Comparison of ENCODE assay signal across 11 cellular contexts in the genomic region with DNA sequence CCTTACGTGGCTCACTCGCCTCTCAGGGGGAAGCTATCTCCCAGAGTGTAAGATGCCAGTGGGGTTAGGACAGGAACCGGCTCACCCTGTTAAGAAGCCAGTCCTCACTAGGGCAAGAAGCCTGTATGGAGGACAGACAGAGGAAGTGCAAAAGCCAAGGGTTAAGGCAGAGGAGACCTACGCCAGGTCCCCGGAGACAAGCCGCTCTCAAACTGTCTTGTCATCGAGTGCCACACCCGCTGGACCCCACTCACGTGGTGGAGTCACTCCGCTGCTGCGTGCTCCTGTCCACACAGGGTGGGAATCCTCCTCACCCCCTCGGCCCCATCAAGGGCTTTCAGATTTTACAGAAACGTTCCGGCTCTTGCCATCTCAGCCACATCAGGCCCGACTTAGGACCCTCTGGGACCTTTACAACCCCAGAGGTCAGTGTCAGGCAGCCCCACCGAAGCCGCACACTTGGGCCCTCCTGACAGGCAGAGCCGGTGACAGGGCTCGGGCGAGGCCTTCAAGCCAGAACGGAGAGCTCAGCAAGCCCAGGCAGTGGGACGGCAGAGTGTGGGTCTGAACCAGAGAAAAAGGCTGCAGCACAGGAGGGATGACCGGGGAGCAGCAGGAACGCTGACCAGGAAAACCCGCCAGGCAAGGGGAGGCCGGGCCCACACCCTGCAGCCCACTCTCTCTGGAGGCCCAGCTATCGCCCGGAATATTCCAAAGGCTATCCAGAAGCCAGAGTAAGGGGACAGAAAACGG.
A peak's percentile ranks its signal among the peaks of the same experiment; 100 is the strongest.
DNase-seq lines count a peak whose midpoint lies in the region; ATAC-seq and TF ChIP-seq lines count a peak whose summit lies in the region.
"Had no signal": no experiment of that assay in that cellular context is flagged by ENCODE, and none has a peak within 500 bp of the region (broad histone marks: within the 10 kb centered on the region; RNA-seq: fewer than 3 reads in every experiment).

No MANE protein-coding gene starts in this region.

- H3K4me1 Mint-ChIP-seq in naive thymus-derived CD4-positive, alpha-beta T cell: peaks cover 3 to 20% (median 9%) of the 10 kb centered on the region in 7 donors

- H3K9me3 Mint-ChIP-seq in naive thymus-derived CD4-positive, alpha-beta T cell: peaks cover 0 to 4% (median 0%) of the 10 kb centered on the region in 11 donors
- H3K9me3 Mint-ChIP-seq: IgD-negative memory B cell; natural killer cell; T-helper 2 cell treated with Interferon-gamma antibody and Interleukin-4, amounts not matched to agents 5 μg/mL and 100 μg/mL, for 36 hours had no signal

- H4K20me1 ChIP-seq in OCI-LY7 (ENCODE audit: insufficient read depth, low read length): no peaks in the 10 kb centered on the region

- no peak overlapping the region for H2AFZ ChIP-seq in OCI-LY7 (ENCODE audit: low read length)

- no peaks in the 10 kb centered on the region for H3K27me3 Mint-ChIP-seq in naive thymus-derived CD4-positive, alpha-beta T cell
- H3K27me3 Mint-ChIP-seq: IgD-negative memory B cell had no signal

- TF ChIP-seq CTCF in OCI-LY7 (conservative IDR thresholded peaks at IDR 0.05; ENCODE audit: low read length): no peak

- H3K4me1 ChIP-seq in OCI-LY7 (ENCODE audit: insufficient read depth, low read length, poor library complexity, severe bottlenecking): peaks cover 35% of the 10 kb centered on the region
- peaks cover 8 to 21% of the 10 kb centered on the region in 2 donors for H3K4me1 ChIP-seq in esophagus (ENCODE audit: control insufficient read depth in 2 of 2, insufficient read depth in 2 of 2, low read length in 1 of 2)
- peaks cover 5 to 6% of the 10 kb centered on the region in 2 donors for H3K4me1 ChIP-seq in mucosa of rectum (ENCODE audit: control insufficient read depth in 2 of 2, insufficient read depth in 2 of 2, low read length in 2 of 2)
- H3K4me1 ChIP-seq in thymus (ENCODE audit: control insufficient read depth, insufficient read depth, low read length): no peaks in the 10 kb centered on the region
- no peaks in the 10 kb centered on the region for H3K4me1 ChIP-seq in naive thymus-derived CD4-positive, alpha-beta T cell (ENCODE audit: control insufficient read depth in 2 of 2, insufficient read depth in 2 of 2, low read length in 2 of 2)

- H3K36me3 Mint-ChIP-seq in naive thymus-derived CD4-positive, alpha-beta T cell: peaks cover 0 to 13% (median 5%) of the 10 kb centered on the region in 5 donors
- H3K36me3 Mint-ChIP-seq: natural killer cell had no signal

- H3K4me3 ChIP-seq in OCI-LY7 (ENCODE audit: low read depth, low read length, poor library complexity, severe bottlenecking): no peak overlapping the region
- no peak overlapping the region for H3K4me3 ChIP-seq in esophagus (ENCODE audit: low read depth in 1 of 2, low read length in 2 of 2)
- H3K4me3 ChIP-seq in mucosa of rectum (ENCODE audit: low read length in 2 of 2): no peak overlapping the region
- H3K4me3 ChIP-seq in thymus (ENCODE audit: low read length): no peak overlapping the region
- H3K4me3 ChIP-seq in naive thymus-derived CD4-positive, alpha-beta T cell (ENCODE audit: low read length): no peak overlapping the region

- H3K79me2 ChIP-seq in OCI-LY7 (ENCODE audit: insufficient read depth, low read depth, low read length): 0 out of 2 replicates have a peak, but pooled peaks cover 4% of the 10 kb centered on the region

- peak overlapping the region in 1 of 9 donors; percentile 36 for H3K27ac Mint-ChIP-seq in naive thymus-derived CD4-positive, alpha-beta T cell
- H3K27ac Mint-ChIP-seq: natural killer cell; T-helper 2 cell treated with Interferon-gamma antibody and Interleukin-4, amounts not matched to agents 5 μg/mL and 100 μg/mL, for 36 hours had no signal

- H3K9me3 ChIP-seq in OCI-LY7 (ENCODE audit: low read length) (no peaks in the 10 kb centered on the region), esophagus (ENCODE audit: control insufficient read depth in 2 of 2, insufficient read depth in 1 of 2, low read depth in 1 of 2, low read length in 1 of 2) (no peaks in the 10 kb centered on the region), mucosa of rectum (ENCODE audit: control insufficient read depth in 2 of 2, low read length in 2 of 2) (no peaks in the 10 kb centered on the region), thymus (ENCODE audit: control insufficient read depth) (no peaks in the 10 kb centered on the region)
- H3K9me3 ChIP-seq in naive thymus-derived CD4-positive, alpha-beta T cell (ENCODE audit: control insufficient read depth in 2 of 3, low read length in 3 of 3): no peaks in the 10 kb centered on the region

- H3K27me3 ChIP-seq in esophagus (ENCODE audit: control insufficient read depth in 1 of 2, insufficient read depth in 2 of 2, low read length in 2 of 2) (no peaks in the 10 kb centered on the region), mucosa of rectum (ENCODE audit: control insufficient read depth in 2 of 2, insufficient read depth in 2 of 2, low read length in 2 of 2) (no peaks in the 10 kb centered on the region), thymus (ENCODE audit: control insufficient read depth, insufficient read depth) (no peaks in the 10 kb centered on the region)
- no peaks in the 10 kb centered on the region for H3K27me3 ChIP-seq in naive thymus-derived CD4-positive, alpha-beta T cell (ENCODE audit: control insufficient read depth in 2 of 2, insufficient read depth in 2 of 2, low read length in 2 of 2)

- DNase-seq in OCI-LY7 (ENCODE audit: low spot score) (peak; percentile 23), H4 (ENCODE audit: low spot score) (no peak)
- no peak for DNase-seq in naive thymus-derived CD4-positive, alpha-beta T cell
- DNase-seq: natural killer cell had no signal

- peaks cover 4% of the 10 kb centered on the region; the same call in 1 of the 2 replicates for H3K36me3 ChIP-seq in OCI-LY7 (ENCODE audit: insufficient read depth, low read length)
- peaks cover 0 to under 1% of the 10 kb centered on the region in 2 donors for H3K36me3 ChIP-seq in esophagus (ENCODE audit: control insufficient read depth in 2 of 2, insufficient read depth in 2 of 2, low read length in 1 of 2)
- no peaks in the 10 kb centered on the region for H3K36me3 ChIP-seq in mucosa of rectum (ENCODE audit: control insufficient read depth in 2 of 2, insufficient read depth in 2 of 2, low read length in 2 of 2)
- H3K36me3 ChIP-seq in thymus (ENCODE audit: control insufficient read depth, insufficient read depth): no peaks in the 10 kb centered on the region
- no peaks in the 10 kb centered on the region for H3K36me3 ChIP-seq in naive thymus-derived CD4-positive, alpha-beta T cell (ENCODE audit: control insufficient read depth in 2 of 3, insufficient read depth in 3 of 3, low read length in 3 of 3)

- H3K27ac ChIP-seq in OCI-LY7 (ENCODE audit: low read depth, low read length, poor library complexity, severe bottlenecking): no peak overlapping the region
- H3K27ac ChIP-seq in esophagus (ENCODE audit: low read depth in 2 of 2, low read length in 1 of 2): peak overlapping the region; percentile 82 to 88
- H3K27ac ChIP-seq in mucosa of rectum (ENCODE audit: low read depth in 2 of 2, low read length in 2 of 2): peak overlapping the region; percentile 75 to 80
- peak overlapping the region; percentile 65 for H3K27ac ChIP-seq in thymus (ENCODE audit: low read depth)
- H3K27ac ChIP-seq in naive thymus-derived CD4-positive, alpha-beta T cell (ENCODE audit: low read depth, low read length): no peak overlapping the region

- H3K4me2 ChIP-seq in OCI-LY7 (ENCODE audit: low read length): peak overlapping the region; percentile 34; the same call in 1 of the 2 replicates

- no peak for ATAC-seq in HG03432 (IDR thresholded peaks at IDR 0.05; ENCODE audit: unreplicated experiment)
- no peak for ATAC-seq in naive thymus-derived CD4-positive, alpha-beta T cell
- no peak for ATAC-seq in GM18511 (IDR thresholded peaks at IDR 0.05; ENCODE audit: unreplicated experiment)
- ATAC-seq: natural killer cell had no signal

- peak overlapping the region in 1 of 2 donors; percentile 13 for H3K9ac ChIP-seq in mucosa of rectum (ENCODE audit: low read depth in 1 of 2, low read length in 2 of 2)

- H3K9me2 ChIP-seq in OCI-LY7 (ENCODE audit: insufficient read depth, low read length): no peaks in the 10 kb centered on the region

- intact Hi-C loops in OCI-LY7 (cut with micrococcal nuclease; ENCODE audit: unreplicated experiment): no loop called here
- intact Hi-C loops in naive thymus-derived CD4-positive, alpha-beta T cell (cut with micrococcal nuclease): no loop called here

- POLR2A ChIA-PET in OCI-LY7 (lab: Charles Lee): interaction anchor here (0.8 to 0.9 kb wide), 2 partner anchors 22 to 45 kb away, joined by 3 read pairs; no protein-coding TSS in a partner anchor
- POLR2A ChIA-PET in naive thymus-derived CD4-positive, alpha-beta T cell (lab: Charles Lee): interaction anchor here (0.7 kb wide), 1 partner anchor 74 kb away, joined by 3 read pairs; no protein-coding TSS in a partner anchor

- CTCF ChIA-PET in OCI-LY7 (lab: Charles Lee; ENCODE audit: unreplicated experiment): no interaction called here
- CTCF ChIA-PET in naive thymus-derived CD4-positive, alpha-beta T cell (lab: Charles Lee): no interaction called here

- WGBS in esophagus, 2 donors: 59 to 64% methylated on average over 29 of the region's 29 CpGs
- 94% methylated on average over 29 of the region's 29 CpGs for WGBS in thymus

- H3K4me3 Mint-ChIP-seq in naive thymus-derived CD4-positive, alpha-beta T cell: no peak overlapping the region
- H3K4me3 Mint-ChIP-seq: natural killer cell; T-helper 2 cell treated with Interferon-gamma antibody and Interleukin-4, amounts not matched to agents 5 μg/mL and 100 μg/mL, for 36 hours had no signal

- no TSS peak for BruUV-seq in OCI-LY7 (replicated peaks; lab: Mats Ljungman, UMichigan)

Comparison
In these comparisons a context has a peak if more than half of its experiments do, and no peak if none do; other contexts are left out.
1. H3K27ac ChIP-seq: peak in esophagus (2 of 2), mucosa of rectum (2 of 2) and thymus (single experiment); none in OCI-LY7 (single experiment) and naive thymus-derived CD4-positive, alpha-beta T cell (single experiment).